Comparison of ENCODE assay signal across 1 cellular context in the genomic region with DNA sequence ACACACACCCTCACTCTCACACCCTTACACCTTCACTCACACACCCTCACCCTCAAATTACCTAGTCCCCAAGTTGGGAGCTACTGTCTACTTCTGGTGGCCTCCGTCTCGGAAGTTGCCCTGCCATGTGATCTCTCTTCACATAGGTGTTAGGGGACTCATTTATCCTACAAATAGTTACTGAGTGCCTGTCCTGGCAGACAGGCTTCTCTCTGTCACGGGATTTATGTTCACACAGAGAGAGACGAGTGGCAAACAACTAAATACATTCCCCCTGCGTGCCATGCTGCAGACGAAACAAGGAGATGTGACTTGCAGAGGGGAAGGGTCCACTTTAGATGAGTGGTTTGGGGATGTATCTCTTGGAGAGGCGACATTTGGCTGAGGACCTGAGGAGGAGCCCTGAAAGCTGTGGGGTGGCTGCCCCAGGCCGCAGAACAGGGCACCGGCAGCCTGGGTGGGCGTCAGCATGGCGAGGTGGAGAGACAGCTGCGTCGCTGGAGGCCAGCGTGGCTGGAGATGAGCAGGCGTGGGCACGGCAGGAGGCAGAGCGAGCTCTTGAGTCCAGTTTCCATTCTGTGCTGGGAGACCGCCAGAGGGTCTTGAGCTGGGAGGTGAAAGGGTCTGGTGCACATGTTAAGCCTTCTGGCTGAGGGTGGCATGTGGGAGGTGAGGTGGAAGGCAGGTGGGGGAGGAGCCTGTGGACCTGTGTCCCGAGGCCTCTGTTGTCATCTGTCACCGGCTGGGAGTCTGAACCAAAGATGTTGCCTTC.
TF ChIP-seq lines count a peak whose summit lies in the region.

No MANE protein-coding gene starts in this region.

TF ChIP-seq in HepG2, 621 proteins besides CTCF, POLR2A, EP300 and RAD21:
- TF ChIP-seq RFX5 (IDR thresholded peaks at IDR 0.05; ENCODE audit: low read depth, low read length), result peak; percentile 81
- 0 out of 2 replicates have a peak, but pooled peaks have one; percentile 1 for TF ChIP-seq NFRKB (IDR thresholded peaks at IDR 0.05)
- TF ChIP-seq ZNF264 (CRISPR knock-in tag; IDR thresholded peaks at IDR 0.05), result no peak
- TF ChIP-seq ZNF7 (CRISPR knock-in tag; IDR thresholded peaks at IDR 0.05), result no peak
- TF ChIP-seq HOXA9 (CRISPR knock-in tag; IDR thresholded peaks at IDR 0.05; ENCODE audit: borderline replicate concordance), result 0 out of 2 replicates have a peak, but pooled peaks have one; percentile 40
- TF ChIP-seq AGO2 (optimal IDR thresholded peaks at IDR 0.05; ENCODE audit: low read depth, low read length), result peak; percentile 76
- TF ChIP-seq HNRNPLL (IDR thresholded peaks at IDR 0.05; ENCODE audit: low read depth, low read length, poor library complexity, severe bottlenecking), result peak; percentile 47
